8 cellular contexts compared by ENCODE assay signal in the genomic region with DNA sequence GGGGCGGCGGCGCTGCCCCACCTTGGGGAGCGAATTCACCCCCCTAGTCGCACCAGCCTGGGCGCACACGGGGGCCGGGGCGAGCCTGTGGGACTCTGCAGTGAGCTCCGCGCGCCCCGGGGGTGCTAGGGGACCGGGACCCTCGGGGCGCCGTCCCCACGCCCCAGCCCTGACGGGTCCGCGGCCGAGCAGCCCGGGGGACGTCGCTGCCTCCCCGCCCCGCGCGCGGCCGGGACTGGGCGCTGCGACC. TPM values are rescaled to one million over a fixed set of nuclear protein-coding genes. Genes with fewer than 3 reads are reported as not detected.
DNase-seq lines count a peak whose midpoint lies in the region; ATAC-seq, FAIRE-seq and TF ChIP-seq lines count a peak whose summit lies in the region.

No MANE protein-coding gene starts in this region.

- TF ChIP-seq CTCF in A549 (IDR thresholded peaks at IDR 0.05), result no peak
- no peak for TF ChIP-seq CTCF in astrocyte of the cerebellum (IDR thresholded peaks at IDR 0.05; ENCODE audit: low read depth, low read length, missing control alignments)

- TF ChIP-seq POLR2A in A549 (IDR thresholded peaks at IDR 0.05; ENCODE audit: low read length), result no peak

- intact Hi-C loops in aorta (cut with DNase I), result loop anchor here in 1 of 2 donors (10.0 kb wide), 1 partner anchor 700 kb away; a partner anchor contains a TSS

- H3K4me1 ChIP-seq in A549 (peaks cover 3% of the 10 kb centered on the region; the same call in 1 of the 3 replicates), mesenchymal stem cell (ENCODE audit: control insufficient read depth, insufficient read depth, low read depth, low read length) (peaks cover 6% of the 10 kb centered on the region), aorta (ENCODE audit: control insufficient read depth in 1 of 2, insufficient read depth in 2 of 2, low read length in 2 of 2) (peaks cover 0 to 2% of the 10 kb centered on the region in 2 donors)

- H2BK5ac ChIP-seq in mesenchymal stem cell (ENCODE audit: low read depth, low read length, poor library complexity, severe bottlenecking), result no peak overlapping the region

- DNase-seq in A549 (ENCODE audit: low read depth in 1 of 2, low spot score in 1 of 2), result no peak
- DNase-seq in astrocyte of the cerebellum (ENCODE audit: low read depth), result no peak
- DNase-seq in mesenchymal stem cell, result no peak
- peak in 1 of 2 donors; percentile 79 for DNase-seq in aorta
- no peak for DNase-seq in T-helper 9 cell
- DNase-seq in NCI-H345 (lab: John Stamatoyannopoulos, UW), result no peak

- peak overlapping the region in 1 of 2 experiments; percentile 73 for H2BK12ac ChIP-seq in mesenchymal stem cell (ENCODE audit: low read length in 2 of 2)

- H3K36me3 ChIP-seq in mesenchymal stem cell (ENCODE audit: control insufficient read depth in 1 of 2, insufficient read depth in 2 of 2, low read depth in 1 of 2, low read length in 2 of 2) (no peaks in the 10 kb centered on the region), aorta (ENCODE audit: control insufficient read depth in 1 of 2, insufficient read depth in 2 of 2, low read length in 1 of 2) (no peaks in the 10 kb centered on the region)

- peak overlapping the region; percentile 59 to 79 for H3K18ac ChIP-seq in mesenchymal stem cell (ENCODE audit: low read depth in 1 of 2, low read length in 2 of 2)

- H3K27me3 ChIP-seq in mesenchymal stem cell (ENCODE audit: control insufficient read depth in 1 of 2, insufficient read depth in 1 of 2, low read length in 2 of 2) (no peaks in the 10 kb centered on the region), aorta (ENCODE audit: control insufficient read depth in 1 of 2, insufficient read depth in 2 of 2, low read length in 1 of 2) (no peaks in the 10 kb centered on the region)

- no peak overlapping the region for H4K91ac ChIP-seq in mesenchymal stem cell (ENCODE audit: low read length)

- H4K8ac ChIP-seq in mesenchymal stem cell (ENCODE audit: low read length), result peak overlapping the region; percentile 35

- no peak overlapping the region for H3K23ac ChIP-seq in mesenchymal stem cell (ENCODE audit: low read length in 2 of 2)

- no CpG with 5 or more reads among the region's 33 CpGs for WGBS in A549 (ENCODE audit: missing lambda C conversion rate)
- 0% methylated on average over 20 of the region's 33 CpGs for WGBS in mesenchymal stem cell
- 0% methylated on average over 29 to 33 of the region's 33 CpGs for WGBS in aorta, 2 donors

- H2AK5ac ChIP-seq in mesenchymal stem cell (ENCODE audit: low read length, severe bottlenecking), result no peak overlapping the region

- peaks cover 19% of the 10 kb centered on the region for H3K79me1 ChIP-seq in mesenchymal stem cell (replicated peaks; ENCODE audit: low read length, poor library complexity, severe bottlenecking)

- H3K9me3 ChIP-seq in A549 (no peaks in the 10 kb centered on the region), mesenchymal stem cell (ENCODE audit: control insufficient read depth, low read length) (no peaks in the 10 kb centered on the region), aorta (ENCODE audit: control insufficient read depth, low read length) (no peaks in the 10 kb centered on the region)

- no peak for TF ChIP-seq RAD21 in A549 (conservative IDR thresholded peaks at IDR 0.05 in 1 of 2, IDR thresholded peaks at IDR 0.05 in 1 of 2)

- no peak for FAIRE-seq in A549 (lab: Jason Lieb, UNC)

- peak overlapping the region; percentile 93 for H3K4me3 ChIP-seq in A549
- H3K4me3 ChIP-seq in astrocyte of the cerebellum (ENCODE audit: low read depth, low read length), result peak overlapping the region; percentile 52
- peak overlapping the region; percentile 90 to 92 for H3K4me3 ChIP-seq in mesenchymal stem cell (ENCODE audit: insufficient read depth in 1 of 2, low read depth in 1 of 2, low read length in 2 of 2)
- peak overlapping the region; percentile 78 to 81 for H3K4me3 ChIP-seq in aorta (ENCODE audit: low read length in 2 of 2)

- CTCF ChIA-PET in A549 (lab: Yijun Ruan, JAX), result no interaction called here

- H3K9ac ChIP-seq in mesenchymal stem cell (ENCODE audit: low read length), result peak overlapping the region; percentile 86

- peak overlapping the region; percentile 94 for H3K4me2 ChIP-seq in A549
- H3K4me2 ChIP-seq in mesenchymal stem cell (ENCODE audit: low read length, poor library complexity, severe bottlenecking), result peak overlapping the region; percentile 72

- peak overlapping the region; percentile 46 to 68 for H3K4ac ChIP-seq in mesenchymal stem cell (ENCODE audit: low read depth in 1 of 2, low read length in 2 of 2)

- in situ Hi-C loops in astrocyte of the cerebellum (cut with HindIII; ENCODE audit: low sequenced_read_pairs), result no loop called here

- no peak overlapping the region for H2BK120ac ChIP-seq in mesenchymal stem cell (ENCODE audit: low read depth, low read length)

- peak overlapping the region; percentile 12 for H2BK15ac ChIP-seq in mesenchymal stem cell (ENCODE audit: low read depth, poor library complexity, severe bottlenecking)

- H2AFZ ChIP-seq in mesenchymal stem cell (ENCODE audit: low read depth, low read length), result peak overlapping the region; percentile 100

- peak overlapping the region in 1 of 2 experiments; percentile 96 for H3K14ac ChIP-seq in mesenchymal stem cell (ENCODE audit: low read length in 2 of 2)

- ATAC-seq in A549 (no peak), HG02571 (IDR thresholded peaks at IDR 0.05; ENCODE audit: unreplicated experiment) (peak; percentile 4), aorta (ENCODE audit: low FRiP score) (no peak), GM21529 (IDR thresholded peaks at IDR 0.05; ENCODE audit: unreplicated experiment) (no peak)

- H3K27ac ChIP-seq in A549 (peak overlapping the region; percentile 75 to 92; a peak in 5 of 6 replicates), mesenchymal stem cell (ENCODE audit: low read length, poor library complexity, severe bottlenecking) (no peak overlapping the region), aorta (ENCODE audit: low read depth in 1 of 2, low read length in 2 of 2) (no peak overlapping the region)

- POLR2A ChIA-PET in A549 (lab: Yijun Ruan, JAX), result no interaction called here

- TF ChIP-seq EP300 in A549 (IDR thresholded peaks at IDR 0.05), result no peak

TF ChIP-seq in A549, 52 proteins besides CTCF, POLR2A, EP300 and RAD21:
- TF ChIP-seq HOXB5 (CRISPR knock-in tag; IDR thresholded peaks at IDR 0.05) (no peak), HOXA7 (CRISPR knock-in tag; IDR thresholded peaks at IDR 0.05) (no peak), ZNF302 (CRISPR knock-in tag; IDR thresholded peaks at IDR 0.05) (no peak), RNF2 (IDR thresholded peaks at IDR 0.05; ENCODE audit: borderline replicate concordance, low read depth) (no peak), JUN (IDR thresholded peaks at IDR 0.05) (no peak)
- TF ChIP-seq, protein P1, sequence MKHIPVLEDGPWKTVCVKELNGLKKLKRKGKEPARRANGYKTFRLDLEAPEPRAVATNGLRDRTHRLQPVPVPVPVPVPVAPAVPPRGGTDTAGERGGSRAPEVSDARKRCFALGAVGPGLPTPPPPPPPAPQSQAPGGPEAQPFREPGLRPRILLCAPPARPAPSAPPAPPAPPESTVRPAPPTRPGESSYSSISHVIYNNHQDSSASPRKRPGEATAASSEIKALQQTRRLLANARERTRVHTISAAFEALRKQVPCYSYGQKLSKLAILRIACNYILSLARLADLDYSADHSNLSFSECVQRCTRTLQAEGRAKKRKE (CRISPR knock-in tag; IDR thresholded peaks at IDR 0.05; ENCODE audit: low read depth), result no peak
- TF ChIP-seq, protein P2, sequence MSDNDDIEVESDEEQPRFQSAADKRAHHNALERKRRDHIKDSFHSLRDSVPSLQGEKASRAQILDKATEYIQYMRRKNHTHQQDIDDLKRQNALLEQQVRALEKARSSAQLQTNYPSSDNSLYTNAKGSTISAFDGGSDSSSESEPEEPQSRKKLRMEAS (IDR thresholded peaks at IDR 0.05), result no peak

RNA-seq across cellular contexts. Expression of a gene that starts 0.5 kb away (rescaled TPM):
- 9.8 and 10.2 TPM in 2 replicates for polyA plus RNA-seq in A549 (2011; rRNA removed)
- polyA plus RNA-seq in A549 (2012; cell fraction: cytosol; rRNA removed), result 3.4 and 4.4 TPM in 2 replicates
- polyA plus RNA-seq in A549 (2012; cell fraction: nucleus; rRNA removed), result 3.5 and 5.2 TPM in 2 replicates
- 11.8 to 12.8 TPM (median 11.9 TPM) in 3 replicates for polyA plus RNA-seq in A549 (2017; fragmentation: RNase III; extraction: RNeasy Plus Mini Kit Qiagen cat#74134 plus additional on column Dnase treatment)
- 8.8 and 10.1 TPM in 2 replicates for polyA minus RNA-seq in A549 (2011; rRNA and poly(A)+ RNA removed)
- polyA plus RNA-seq in mesenchymal stem cell (2013, experiment 1 of 2), result 32.5 TPM
- 33.5 TPM for polyA plus RNA-seq in mesenchymal stem cell (2013, experiment 2 of 2)
- total RNA-seq in aorta, result 10 to 100 TPM; 52.3 to 99.9 TPM
- polyA plus RNA-seq in aorta, result 10 to 100 TPM; 24.4 to 28.7 TPM

RNA-seq across cellular contexts. Expression of a gene that starts 54.4 kb away (rescaled TPM):
- polyA plus RNA-seq in A549 (2011; rRNA removed) (0.01 and 0.04 TPM in 2 replicates), A549 (2017; fragmentation: RNase III; extraction: RNeasy Plus Mini Kit Qiagen cat#74134 plus additional on column Dnase treatment) (0.04 to 0.08 TPM (median 0.07 TPM) in 3 replicates), aorta (1 to 10 TPM; 1.4 to 2.3 TPM)
- 0.01 TPM in 2 replicates for polyA plus RNA-seq in A549 (2012; cell fraction: cytosol; rRNA removed)
- polyA plus RNA-seq in A549 (2012; cell fraction: nucleus; rRNA removed), result not detected in 2 replicates
- polyA minus RNA-seq in A549 (2011; rRNA and poly(A)+ RNA removed), result not detected in 2 replicates
- polyA plus RNA-seq in mesenchymal stem cell (2013, experiment 1 of 2), result not detected
- not detected for polyA plus RNA-seq in mesenchymal stem cell (2013, experiment 2 of 2)
- total RNA-seq in aorta, result 1 to 10 TPM; 3.0 to 7.7 TPM

Comparison
In these comparisons a context has a peak if more than half of its experiments do, and no peak if none do; other contexts are left out.
1. H3K27ac ChIP-seq: peak in A549 (2 of 2); none in mesenchymal stem cell (single experiment) and aorta (0 of 2).
2. Peak in every context shown above with its lines, with median percentiles within 50 percentile points of each other: H3K4me3 ChIP-seq.